Comparison of ENCODE assay signal across 10 cellular contexts in genomic region chr21:29360799-29361765, GRCh38.
A peak's percentile ranks its signal among the peaks of the same experiment; 100 is the strongest.
DNase-seq lines count a peak whose midpoint lies in the region; ATAC-seq and TF ChIP-seq lines count a peak whose summit lies in the region.
"Had no signal": no experiment of that assay in that cellular context is flagged by ENCODE, and none has a peak within 500 bp of the region (broad histone marks: within the 10 kb centered on the region; RNA-seq: fewer than 3 reads in every experiment).

No MANE protein-coding gene starts in this region.

- no peaks in the 10 kb centered on the region for H3K4me1 ChIP-seq in HCT116 (ENCODE audit: control insufficient read depth in 1 of 2, insufficient read depth in 2 of 2, low read length in 2 of 2)

- no TSS peak for BruUV-seq in HCT116 (replicated peaks; lab: Mats Ljungman, UMichigan)

- no peak for ATAC-seq in HCT116
- ATAC-seq in HG03469 (IDR thresholded peaks at IDR 0.05; ENCODE audit: unreplicated experiment) = no peak
- no peak for ATAC-seq in GM18502 (IDR thresholded peaks at IDR 0.05; ENCODE audit: poor library complexity, unreplicated experiment)
- ATAC-seq: lower lobe of right lung had no signal

- POLR2A ChIA-PET in AG04450 (lab: Yijun Ruan, JAX) = interaction anchor here (0.6 to 0.7 kb wide), 2 partner anchors 58 to 198 kb away, joined by 3 to 4 read pairs; no protein-coding TSS in a partner anchor
- POLR2A ChIA-PET in HCT116 (lab: Charles Lee) = interaction anchor here (1.0 kb wide), 1 partner anchor 358 kb away, joined by 3 read pairs; no protein-coding TSS in a partner anchor

- no peaks in the 10 kb centered on the region for H3K9me2 ChIP-seq in HCT116 (ENCODE audit: insufficient read depth)

- no peak overlapping the region for H3K4me2 ChIP-seq in HCT116 (ENCODE audit: low read length)

- H2AFZ ChIP-seq in HCT116 (ENCODE audit: low read depth, low read length, poor library complexity, severe bottlenecking) = no peak overlapping the region

- RAD21 ChIA-PET in HCT116 (lab: Charles Lee; ENCODE audit: low non-redundant PET in 1 of 2, low total read pairs in 2 of 2, uncharacterized antibody in 2 of 2, unreplicated experiment in 2 of 2) = interaction anchor here in 1 of 2 experiments (0.8 kb wide), 1 partner anchor 15 kb away, joined by 3 read pairs; no protein-coding TSS in a partner anchor

- H3K79me2 ChIP-seq in HCT116 (ENCODE audit: insufficient read depth, low read length) = no peaks in the 10 kb centered on the region

- no peaks in the 10 kb centered on the region for H3K27me3 ChIP-seq in AG04450 (ENCODE audit: control insufficient read depth, insufficient read depth, low read length)
- no peaks in the 10 kb centered on the region for H3K27me3 ChIP-seq in HCT116 (ENCODE audit: insufficient read depth, low read length)

- TF ChIP-seq POLR2A in HCT116 (IDR thresholded peaks at IDR 0.05; ENCODE audit: borderline replicate concordance, extremely low read depth, insufficient read depth, insufficient read length) = no peak

- no peak overlapping the region for H3K27ac ChIP-seq in AG04450 (ENCODE audit: low read depth, low read length)
- H3K27ac ChIP-seq in HCT116 (ENCODE audit: low read depth, low read length) = no peak overlapping the region
- H3K27ac ChIP-seq: lower lobe of right lung had no signal

- H3K4me3 ChIP-seq in AG04450 (ENCODE audit: low read depth, low read length) (no peak overlapping the region), HCT116 (replicated peaks in 1 of 2; ENCODE audit: low read depth in 1 of 2, low read length in 2 of 2) (no peak overlapping the region)
- H3K4me3 ChIP-seq: lower lobe of right lung had no signal

- CTCF ChIA-PET in AG04450 (lab: Charles Lee) (interaction anchor here (0.8 to 2.4 kb wide), 7 partner anchors 9 to 271 kb away, joined by 3 to 16 read pairs (median 4); no protein-coding TSS in a partner anchor), HCT116 (lab: Charles Lee) (interaction anchor here (1.0 to 2.2 kb wide), 5 partner anchors 11 to 271 kb away, joined by 3 to 16 read pairs (median 5); no protein-coding TSS in a partner anchor)

- no peaks in the 10 kb centered on the region for H3K36me3 ChIP-seq in HCT116 (ENCODE audit: control insufficient read depth in 1 of 2, insufficient read depth in 2 of 2, low read length in 2 of 2)

- H3K9ac ChIP-seq in HCT116 (ENCODE audit: low read length) = no peak overlapping the region

- peak; percentile 15; the same call in 1 of the 2 replicates for TF ChIP-seq CTCF in AG04450 (IDR thresholded peaks at IDR 0.05; ENCODE audit: low read depth, low read length)
- TF ChIP-seq CTCF in HCT116 (IDR thresholded peaks at IDR 0.05 in 2 of 3, conservative IDR thresholded peaks at IDR 0.05 in 1 of 3; ENCODE audit: borderline replicate concordance in 1 of 3, insufficient read depth in 1 of 3, low read depth in 2 of 3, low read length in 2 of 3) = no peak; a peak in 1 of 6 replicates

- DNase-seq in AG04450 (ENCODE audit: low read depth, low spot score) (no peak), HCT116 (ENCODE audit: low read depth, low spot score) (no peak), SW480 (ENCODE audit: low spot score) (peak; percentile 48), inferior parietal cortex (ENCODE audit: extremely low spot score) (peak; percentile 44), UCSD-AML1 (lab: John Stamatoyannopoulos, UW; ENCODE audit: unreplicated experiment) (no peak), germinal center (ENCODE audit: low spot score) (no peak)
- DNase-seq: lower lobe of right lung, T-helper 1 cell had no signal

- intact Hi-C loops in HCT116 (cut with micrococcal nuclease) = no loop called here

- peak; percentile 23; the same call in 1 of the 2 replicates for TF ChIP-seq RAD21 in HCT116 (IDR thresholded peaks at IDR 0.05; ENCODE audit: low read depth)

- no peaks in the 10 kb centered on the region for H4K20me1 ChIP-seq in HCT116 (ENCODE audit: insufficient read depth)

- H3K9me3 ChIP-seq in AG04450 (ENCODE audit: control insufficient read depth, insufficient read depth, low read length) (no peaks in the 10 kb centered on the region), HCT116 (ENCODE audit: control insufficient read depth in 1 of 2, insufficient read depth in 1 of 2, low read depth in 1 of 2, low read length in 2 of 2) (no peaks in the 10 kb centered on the region)
- H3K9me3 ChIP-seq: lower lobe of right lung had no signal

TF ChIP-seq in HCT116, 20 proteins besides CTCF, POLR2A, EP300 and RAD21:
- TF ChIP-seq, protein P1, sequence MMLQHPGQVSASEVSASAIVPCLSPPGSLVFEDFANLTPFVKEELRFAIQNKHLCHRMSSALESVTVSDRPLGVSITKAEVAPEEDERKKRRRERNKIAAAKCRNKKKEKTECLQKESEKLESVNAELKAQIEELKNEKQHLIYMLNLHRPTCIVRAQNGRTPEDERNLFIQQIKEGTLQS (IDR thresholded peaks at IDR 0.05) = no peak
- TF ChIP-seq MAX (IDR thresholded peaks at IDR 0.05) (no peak), ZNF274 (IDR thresholded peaks at IDR 0.05; ENCODE audit: low read depth, low read length) (no peak), SRF (IDR thresholded peaks at IDR 0.05; ENCODE audit: low read depth) (no peak), EZH2phosphoT487 (IDR thresholded peaks at IDR 0.05; ENCODE audit: borderline replicate concordance) (no peak), SIN3A (IDR thresholded peaks at IDR 0.05; ENCODE audit: low read depth) (no peak)

Comparison
In these comparisons a context has a peak if more than half of its experiments do, and no peak if none do; other contexts are left out.
1. DNase-seq: peak in SW480 (single experiment) and inferior parietal cortex (single experiment); none in AG04450 (single experiment), HCT116 (single experiment), UCSD-AML1 (single experiment) and germinal center (single experiment).